In the genomic region with DNA sequence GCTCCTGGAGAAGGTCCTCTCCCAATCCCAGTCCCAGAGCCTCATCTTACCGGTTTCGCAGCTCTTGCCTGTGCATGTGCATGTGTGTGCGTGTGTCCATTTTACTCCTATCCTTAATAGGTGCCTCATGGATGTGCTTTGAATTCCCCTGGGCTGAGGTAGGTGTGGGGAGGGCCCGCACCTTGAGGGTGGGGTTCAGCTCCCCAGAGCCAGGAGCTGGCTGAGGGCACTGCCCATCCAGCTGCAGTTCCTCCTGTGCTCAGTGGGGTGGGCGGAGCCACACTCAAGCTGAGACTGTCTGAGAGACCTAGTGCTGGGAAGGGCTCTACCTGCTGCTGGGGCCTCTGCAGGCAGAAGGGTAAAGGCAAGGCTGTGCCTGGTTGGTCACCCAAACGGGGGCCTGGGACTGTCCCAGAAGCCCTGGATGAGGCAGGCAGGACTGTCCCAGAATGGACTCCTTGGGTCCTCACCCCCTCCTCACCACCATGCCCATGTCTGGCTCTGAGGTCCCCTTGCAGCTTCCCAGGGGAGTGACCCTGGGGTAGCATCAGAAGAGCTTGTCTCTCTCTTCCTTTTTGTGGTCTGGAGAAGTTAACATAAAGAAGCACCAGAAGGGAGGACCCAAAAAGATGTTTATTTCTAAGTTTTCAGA, we compare ENCODE assay signal across 8 cellular contexts. TPM values are rescaled to one million over a fixed set of nuclear protein-coding genes. Genes with fewer than 3 reads are reported as not detected.
DNase-seq lines count a peak whose midpoint lies in the region; ATAC-seq and TF ChIP-seq lines count a peak whose summit lies in the region.

No MANE protein-coding gene starts in this region.

- no peak overlapping the region for H3K23ac ChIP-seq in H9 (ENCODE audit: insufficient read length, low read depth, low read length)

- CTCF ChIA-PET in activated CD8-positive, alpha-beta memory T cell treated with anti-CD3 and anti-CD28 coated beads, Interleukin-2, amount 10 ng/mL, durations not matched to agents 7 days and 5 days (lab: Charles Lee): interaction anchor here (1.5 to 4.6 kb wide), 4 partner anchors 9 to 287 kb away, joined by 5 to 26 read pairs (median 7); partner anchors contain the start of gene GDF7

- no peak overlapping the region for H2AK5ac ChIP-seq in H9 (ENCODE audit: insufficient read length, low read length)

- no peaks in the 10 kb centered on the region for H3K23me2 ChIP-seq in H9 (ENCODE audit: insufficient read length, low read depth, low read length, poor library complexity, severe bottlenecking)

- no peak overlapping the region for H4K5ac ChIP-seq in H9 (ENCODE audit: insufficient read length, low read depth, low read length)

- peaks cover 1% of the 10 kb centered on the region for H3K36me3 Mint-ChIP-seq in activated CD8-positive, alpha-beta memory T cell treated with anti-CD3 and anti-CD28 coated beads, Interleukin-2, amount 10 ng/mL, durations not matched to agents 7 days and 5 days
- H3K36me3 Mint-ChIP-seq in H9 (ENCODE audit: insufficient read depth in 1 of 3, low read depth in 3 of 3): peaks cover 0 to 2% (median 0%) of the 10 kb centered on the region in 3 experiments; a peak in 1 of 7 replicates

- H3K4me3 Mint-ChIP-seq in activated CD8-positive, alpha-beta memory T cell treated with anti-CD3 and anti-CD28 coated beads, Interleukin-2, amount 10 ng/mL, durations not matched to agents 7 days and 5 days: no peak overlapping the region
- H3K4me3 Mint-ChIP-seq in H9: no peak overlapping the region

- H3K9ac ChIP-seq in H9 (ENCODE audit: extremely low read depth, insufficient read length, low read length): no peak overlapping the region

- peaks cover 35% of the 10 kb centered on the region for H3K27me3 Mint-ChIP-seq in activated CD8-positive, alpha-beta memory T cell treated with anti-CD3 and anti-CD28 coated beads, Interleukin-2, amount 10 ng/mL, durations not matched to agents 7 days and 5 days
- peaks cover 53% of the 10 kb centered on the region for H3K27me3 Mint-ChIP-seq in H9 (ENCODE audit: low read depth)

- H3K4me2 ChIP-seq in H9 (ENCODE audit: insufficient read depth, insufficient read length, low read length): no peak overlapping the region

- H3K27ac ChIP-seq in H9 (ENCODE audit: insufficient read length, low read depth, low read length) (no peak overlapping the region), heart right ventricle (peak overlapping the region in 8 of 10 donors; percentile 27 to 73 (median 54))

- H3K4me3 ChIP-seq in MG63 (no peak overlapping the region), heart right ventricle (no peak overlapping the region)

- no peak overlapping the region for H2BK12ac ChIP-seq in H9 (ENCODE audit: insufficient read length, low read depth, low read length)

- H3K18ac ChIP-seq in H9 (ENCODE audit: insufficient read length, low read depth, low read length): no peak overlapping the region

- H4K91ac ChIP-seq in H9 (ENCODE audit: insufficient read length, low read depth, low read length): no peak overlapping the region

- no peaks in the 10 kb centered on the region for H3K9me3 Mint-ChIP-seq in activated CD8-positive, alpha-beta memory T cell treated with anti-CD3 and anti-CD28 coated beads, Interleukin-2, amount 10 ng/mL, durations not matched to agents 7 days and 5 days (ENCODE audit: low read depth)
- H3K9me3 Mint-ChIP-seq in H9: peaks cover 0 to 3% of the 10 kb centered on the region in 2 experiments; a peak in 1 of 5 replicates

- no peak overlapping the region for H3K14ac ChIP-seq in H9 (ENCODE audit: insufficient read depth, low read length)

- ATAC-seq in activated CD8-positive, alpha-beta memory T cell treated with anti-CD3 and anti-CD28 coated beads, Interleukin-2, amount 10 ng/mL, durations not matched to agents 7 days and 5 days: peak; percentile 36
- ATAC-seq in heart right ventricle: peak in 6 of 8 donors; percentile 21 to 55 (median 34)

- peaks cover 5% of the 10 kb centered on the region for H3K4me1 Mint-ChIP-seq in activated CD8-positive, alpha-beta memory T cell treated with anti-CD3 and anti-CD28 coated beads, Interleukin-2, amount 10 ng/mL, durations not matched to agents 7 days and 5 days
- H3K4me1 Mint-ChIP-seq in H9: peaks cover 36 to 56% of the 10 kb centered on the region in 2 experiments

- H2AFZ ChIP-seq in H9 (ENCODE audit: low read length): no peak overlapping the region

- DNase-seq in activated CD8-positive, alpha-beta memory T cell treated with anti-CD3 and anti-CD28 coated beads, Interleukin-2, amount 10 ng/mL, durations not matched to agents 7 days and 5 days: no peak
- DNase-seq in activated CD8-positive, alpha-beta memory T cell treated with anti-CD3 and anti-CD28 coated beads, Interleukin-2, amount 50 U/mL, for 48 hours: no peak
- DNase-seq in H9 (peak; percentile 72), MG63 (peak; percentile 19), heart right ventricle (no peak), amygdala (lab: John Stamatoyannopoulos, UW) (no peak), DMS79 (lab: John Stamatoyannopoulos, UW) (no peak)
- no peak for DNase-seq in activated CD4-positive, alpha-beta T cell treated with anti-CD3 and anti-CD28 coated beads, Interleukin-2, amount 50 U/mL, for 4 hours

- H2BK120ac ChIP-seq in H9 (ENCODE audit: low read depth, low read length, poor library complexity, severe bottlenecking): no peak overlapping the region

- TF ChIP-seq CTCF in H9 (conservative IDR thresholded peaks at IDR 0.05) (no peak), heart right ventricle (IDR thresholded peaks at IDR 0.05) (no peak)

- no peak overlapping the region for H3K56ac ChIP-seq in H9 (ENCODE audit: insufficient read length, low read depth, low read length)

- no peak overlapping the region for H2BK20ac ChIP-seq in H9 (ENCODE audit: low read depth, low read length, poor library complexity, severe bottlenecking)

- H3K4ac ChIP-seq in H9 (ENCODE audit: low read depth, low read length): no peak overlapping the region

- H2BK15ac ChIP-seq in H9 (ENCODE audit: low read depth, low read length): no peak overlapping the region

- no peak overlapping the region for H2BK5ac ChIP-seq in H9 (ENCODE audit: insufficient read length, low read length)

- no peak overlapping the region for H3K27ac Mint-ChIP-seq in activated CD8-positive, alpha-beta memory T cell treated with anti-CD3 and anti-CD28 coated beads, Interleukin-2, amount 10 ng/mL, durations not matched to agents 7 days and 5 days
- H3K27ac Mint-ChIP-seq in H9: no peak overlapping the region

- H3K79me2 ChIP-seq in H9 (ENCODE audit: insufficient read depth, low read length): no peaks in the 10 kb centered on the region

- H3K9me3 ChIP-seq in H9 (ENCODE audit: control insufficient read depth, low read depth, low read length): no peaks in the 10 kb centered on the region
- no peaks in the 10 kb centered on the region for H3K9me3 ChIP-seq in MG63
- H3K9me3 ChIP-seq in heart right ventricle: no peaks in the 10 kb centered on the region

- H3T11ph ChIP-seq in H9 (ENCODE audit: low read length): no peak overlapping the region

- H3K36me3 ChIP-seq in MG63 (no peaks in the 10 kb centered on the region), heart right ventricle (peaks cover 0 to 8% (median 0%) of the 10 kb centered on the region in 9 donors)

- no peak overlapping the region for H4K8ac ChIP-seq in H9 (replicated peaks; ENCODE audit: insufficient read length, low read depth, low read length)

- H3K27me3 ChIP-seq in H9 (ENCODE audit: insufficient read depth, low read length): peaks cover 28% of the 10 kb centered on the region
- no peaks in the 10 kb centered on the region for H3K27me3 ChIP-seq in MG63
- peaks cover 8 to 41% (median 35%) of the 10 kb centered on the region in 7 donors for H3K27me3 ChIP-seq in heart right ventricle

- H3K4me1 ChIP-seq in H9 (ENCODE audit: insufficient read depth, low read length): peaks cover 4% of the 10 kb centered on the region; the same call in 1 of the 2 replicates
- H3K4me1 ChIP-seq in heart right ventricle: peaks cover 0 to 48% (median 23%) of the 10 kb centered on the region in 9 donors

- intact Hi-C loops in heart right ventricle (cut with DNase I): no loop called here

- no peaks in the 10 kb centered on the region for H3K79me1 ChIP-seq in H9 (ENCODE audit: insufficient read depth, low read depth, low read length, poor library complexity, severe bottlenecking)

- WGBS in H9 (ENCODE audit: extremely low coverage, insufficient read length, low lambda C conversion rate): no CpG with 5 or more reads among the region's 6 CpGs
- 76% methylated on average over 6 of the region's 6 CpGs for WGBS in heart right ventricle, 2 donors

- H4K20me1 ChIP-seq in H9 (ENCODE audit: control insufficient read depth, insufficient read depth, insufficient read length): no peaks in the 10 kb centered on the region

RNA-seq across cellular contexts. Expression of gene GDF7, which starts 8.9 kb away (rescaled TPM):
- total RNA-seq in activated CD8-positive, alpha-beta memory T cell treated with anti-CD3 and anti-CD28 coated beads, Interleukin-2, amount 10 ng/mL, durations not matched to agents 7 days and 5 days: not detected
- total RNA-seq in H9 (2021) (0.04 TPM in 1 of 2 replicates, not detected in the other), heart right ventricle (1 to 10 TPM in 1 of 10 donors, under 1 TPM in 9; 0.10 to 1.2 (median 0.66) TPM)
- not detected in 2 replicates for total RNA-seq in MG63 (2014; rRNA removed; shearing (Covaris generic); ENCODE audit: low replicate concordance)
- under 1 TPM; 0.17 to 0.37 TPM for polyA plus RNA-seq in heart right ventricle

RNA-seq across cellular contexts. Expression of gene HS1BP3, which starts 24.9 kb away (rescaled TPM):
- 10 to 100 TPM; 12.8 to 12.9 TPM for total RNA-seq in activated CD8-positive, alpha-beta memory T cell treated with anti-CD3 and anti-CD28 coated beads, Interleukin-2, amount 10 ng/mL, durations not matched to agents 7 days and 5 days
- total RNA-seq in H9 (2021) (10.8 and 11.1 TPM in 2 replicates), heart right ventricle (10 to 100 TPM; 11.3 to 26.3 (median 16.1) TPM)
- 10.9 and 28.0 TPM in 2 replicates for total RNA-seq in MG63 (2014; rRNA removed; shearing (Covaris generic); ENCODE audit: low replicate concordance)
- polyA plus RNA-seq in heart right ventricle: 10 to 100 TPM; 16.8 to 24.6 TPM

Comparison
In these comparisons a context has a peak if more than half of its experiments do, and no peak if none do; other contexts are left out.
1. DNase-seq: peak in H9 (single experiment) and MG63 (single experiment); none in activated CD8-positive, alpha-beta memory T cell treated with anti-CD3 and anti-CD28 coated beads, Interleukin-2, amount 10 ng/mL, durations not matched to agents 7 days and 5 days (single experiment), activated CD8-positive, alpha-beta memory T cell treated with anti-CD3 and anti-CD28 coated beads, Interleukin-2, amount 50 U/mL, for 48 hours (single experiment), heart right ventricle (0 of 2), amygdala (0 of 56), activated CD4-positive, alpha-beta T cell treated with anti-CD3 and anti-CD28 coated beads, Interleukin-2, amount 50 U/mL, for 4 hours (0 of 2) and DMS79 (single experiment).